ENCODE assay signal across 38 cellular contexts in the genomic region with DNA sequence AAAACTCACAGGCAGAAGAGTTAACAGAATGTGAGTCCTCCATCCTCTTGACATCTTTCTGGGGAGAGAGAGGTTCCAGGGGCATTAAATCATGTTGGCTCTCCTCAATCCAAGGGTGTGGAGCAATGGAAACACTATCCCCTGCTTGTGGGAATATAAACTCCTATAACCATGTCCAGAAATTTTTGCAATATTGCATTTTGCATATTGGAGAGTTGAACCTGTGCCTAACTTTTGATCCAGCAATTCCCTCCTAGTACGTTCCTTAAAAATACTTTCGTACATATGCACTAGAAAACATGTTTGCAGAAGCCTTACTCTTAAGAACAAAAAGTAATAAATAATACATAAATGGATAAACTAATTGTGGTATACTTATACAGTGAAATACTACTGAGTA. TPM values are rescaled to one million over a fixed set of nuclear protein-coding genes. Genes with fewer than 3 reads are reported as not detected.
DNase-seq lines count a peak whose midpoint lies in the region; ATAC-seq, FAIRE-seq and TF ChIP-seq lines count a peak whose summit lies in the region.
"Had no signal": no experiment of that assay in that cellular context is flagged by ENCODE, and none has a peak within 500 bp of the region (broad histone marks: within the 10 kb centered on the region; RNA-seq: fewer than 3 reads in every experiment).

No MANE protein-coding gene starts in this region.

- no peak for ATAC-seq in activated CD8-positive, alpha-beta memory T cell treated with anti-CD3 and anti-CD28 coated beads, Interleukin-2, amount 10 ng/mL, durations not matched to agents 7 days and 5 days
- no peak for ATAC-seq in HepG2
- no peak for ATAC-seq in right lobe of liver
- no peak for ATAC-seq in K562
- ATAC-seq: A549; CD8-positive, alpha-beta T cell had no signal

- no peak overlapping the region for H3K4me3 Mint-ChIP-seq in activated CD8-positive, alpha-beta memory T cell treated with anti-CD3 and anti-CD28 coated beads, Interleukin-2, amount 10 ng/mL, durations not matched to agents 7 days and 5 days
- H3K4me3 Mint-ChIP-seq: B cell; CD14-positive monocyte; CD4-positive, alpha-beta memory T cell; CD4-positive, alpha-beta T cell; CD8-positive, alpha-beta memory T cell; CD8-positive, alpha-beta T cell had no signal

- BruUV-seq in HepG2 (replicated peaks; lab: Mats Ljungman, UMichigan) (no TSS peak), K562 (replicated peaks; lab: Mats Ljungman, UMichigan) (no TSS peak)

- TF ChIP-seq EP300 in HepG2 (IDR thresholded peaks at IDR 0.05; ENCODE audit: low read depth in 2 of 2, low read length in 2 of 2) (no peak), HepG2 (CRISPR knock-in tag; IDR thresholded peaks at IDR 0.05; ENCODE audit: borderline replicate concordance) (no peak), K562 (IDR thresholded peaks at IDR 0.05; ENCODE audit: low read length) (no peak)

- 84% methylated on average over 2 of the region's 2 CpGs for WGBS in HepG2 (ENCODE audit: low lambda C conversion rate)
- 68% methylated on average over 2 of the region's 2 CpGs for WGBS in right lobe of liver (ENCODE audit: insufficient coverage, low coverage, low lambda C conversion rate, missing lambda C conversion rate)
- 90% methylated on average over 2 of the region's 2 CpGs for WGBS in K562 (ENCODE audit: insufficient coverage, low coverage, missing lambda C conversion rate)

- DNase-seq in activated CD8-positive, alpha-beta memory T cell treated with anti-CD3 and anti-CD28 coated beads, Interleukin-2, amount 10 ng/mL, durations not matched to agents 7 days and 5 days, result peak; percentile 14
- no peak for DNase-seq in activated CD8-positive, alpha-beta memory T cell treated with anti-CD3 and anti-CD28 coated beads, Interleukin-2, amount 50 U/mL, for 48 hours
- DNase-seq in HepG2 (ENCODE audit: low spot score) (no peak), right lobe of liver (no peak), K562 (ENCODE audit: extremely low read depth in 1 of 4, low spot score in 3 of 4) (no peak), fibroblast of gingiva (ENCODE audit: low read depth) (peak; percentile 40), dedifferentiated amniotic fluid mesenchymal stem cell (ENCODE audit: extremely low spot score) (no peak), H7 (no peak)
- DNase-seq: 8988T; ACHN; AML-193; BE2C; C1 segment of cervical spinal cord; Caco-2; Calu3; CD4-positive, alpha-beta memory T cell; CD4-positive, alpha-beta T cell; CD4-positive, CD25-positive, alpha-beta regulatory T cell; CD8-positive, alpha-beta memory T cell; CD8-positive, alpha-beta T cell; COR-L47; DMS 273 treated with DMSO at 0.1 percent for 48 hours; DMS153; DMS53; DMS79; DMS79 treated with DMSO at 0.1 percent for 48 hours; DND-41; EL had no signal

- H3K79me2 ChIP-seq in HepG2 (ENCODE audit: insufficient read depth, low read length) (no peaks in the 10 kb centered on the region), K562 (ENCODE audit: control insufficient read depth, insufficient read depth, low read length) (no peaks in the 10 kb centered on the region)

- H3K4me1 Mint-ChIP-seq in activated CD8-positive, alpha-beta memory T cell treated with anti-CD3 and anti-CD28 coated beads, Interleukin-2, amount 10 ng/mL, durations not matched to agents 7 days and 5 days, result peaks cover 25% of the 10 kb centered on the region
- H3K4me1 Mint-ChIP-seq: B cell; CD4-positive, alpha-beta memory T cell had no signal

- intact Hi-C loops in HepG2 (cut with micrococcal nuclease; ENCODE audit: unreplicated experiment) (loop anchor here (5.0 kb wide), 1 partner anchor 213 kb away; the partner anchor contains the start of gene MAN1A1), right lobe of liver (cut with DNase I) (no loop called here), K562 (cut with micrococcal nuclease) (loop anchor here (5.0 kb wide), 2 partner anchors 178 to 603 kb away; no protein-coding TSS in a partner anchor)

- TF ChIP-seq RAD21 in HepG2 (CRISPR knock-in tag; IDR thresholded peaks at IDR 0.05) (no peak), K562 (CRISPR knock-in tag; conservative IDR thresholded peaks at IDR 0.05 in 1 of 2, IDR thresholded peaks at IDR 0.05 in 1 of 2) (no peak)

- no peaks in the 10 kb centered on the region for H3K9me3 ChIP-seq in HepG2 (ENCODE audit: low read length)
- no peaks in the 10 kb centered on the region for H3K9me3 ChIP-seq in right lobe of liver
- H3K9me3 ChIP-seq in K562 (replicated peaks; ENCODE audit: control insufficient read depth, insufficient read depth, low read depth, low read length), result no peaks in the 10 kb centered on the region
- H3K9me3 ChIP-seq: A549; BE2C; BLaER1; BLaER1 treated with 17β-estradiol and CSF1 and Interleukin-3, amounts not matched to agents 10 nM and 100 nM; Caco-2 had no signal

- no peaks in the 10 kb centered on the region for H4K20me1 ChIP-seq in HepG2 (ENCODE audit: insufficient read depth, low read length)
- no peaks in the 10 kb centered on the region for H4K20me1 ChIP-seq in K562 (replicated peaks; ENCODE audit: control insufficient read depth, insufficient read depth, low read length)
- H4K20me1 ChIP-seq: BLaER1; BLaER1 treated with 17β-estradiol and CSF1 and Interleukin-3, amounts not matched to agents 10 nM and 100 nM had no signal

- CTCF ChIA-PET in activated CD8-positive, alpha-beta memory T cell treated with anti-CD3 and anti-CD28 coated beads, Interleukin-2, amount 10 ng/mL, durations not matched to agents 7 days and 5 days (lab: Charles Lee), result interaction anchor here (0.9 kb wide), 1 partner anchor 212 kb away, joined by 4 read pairs; no protein-coding TSS in a partner anchor
- CTCF ChIA-PET in HepG2 (lab: Yijun Ruan, JAX; ENCODE audit: low intra/inter-chr PET ratio, low total read pairs) (no interaction called here), K562 (lab: Yijun Ruan, JAX; ENCODE audit: low intra/inter-chr PET ratio) (no interaction called here)

- no peak for TF ChIP-seq CTCF in HepG2 (CRISPR knock-in tag; IDR thresholded peaks at IDR 0.05)
- TF ChIP-seq CTCF in right lobe of liver (IDR thresholded peaks at IDR 0.05), result no peak
- no peak for TF ChIP-seq CTCF in K562 (IDR thresholded peaks at IDR 0.05 in 2 of 3, conservative IDR thresholded peaks at IDR 0.05 in 1 of 3; ENCODE audit: insufficient read depth in 2 of 3, low read depth in 1 of 3, low read length in 3 of 3)

- no peak overlapping the region for H3K4me3 ChIP-seq in HepG2 (replicated peaks in 1 of 3; ENCODE audit: insufficient read depth in 1 of 3, low read depth in 2 of 3, low read length in 3 of 3)
- H3K4me3 ChIP-seq in right lobe of liver, result no peak overlapping the region
- no peak overlapping the region for H3K4me3 ChIP-seq in K562
- H3K4me3 ChIP-seq in H7 (ENCODE audit: insufficient read depth, low read depth, low read length), result no peak overlapping the region
- H3K4me3 ChIP-seq: A549; BLaER1; BLaER1 treated with 17β-estradiol and CSF1 and Interleukin-3, amounts not matched to agents 10 nM and 100 nM had no signal

- peaks cover 1% of the 10 kb centered on the region for H3K36me3 Mint-ChIP-seq in activated CD8-positive, alpha-beta memory T cell treated with anti-CD3 and anti-CD28 coated beads, Interleukin-2, amount 10 ng/mL, durations not matched to agents 7 days and 5 days
- H3K36me3 Mint-ChIP-seq: CD14-positive monocyte; CD4-positive, alpha-beta memory T cell; CD4-positive, CD25-positive, alpha-beta regulatory T cell; CD8-positive, alpha-beta memory T cell; CD8-positive, alpha-beta T cell had no signal

- no peak overlapping the region for H3K27ac Mint-ChIP-seq in activated CD8-positive, alpha-beta memory T cell treated with anti-CD3 and anti-CD28 coated beads, Interleukin-2, amount 10 ng/mL, durations not matched to agents 7 days and 5 days
- H3K27ac Mint-ChIP-seq: B cell; CD14-positive monocyte; CD4-positive, alpha-beta memory T cell; CD4-positive, alpha-beta T cell; CD4-positive, CD25-positive, alpha-beta regulatory T cell; CD8-positive, alpha-beta T cell had no signal

- H2AFZ ChIP-seq in HepG2 (ENCODE audit: low read length) (no peak overlapping the region), K562 (ENCODE audit: low read depth, low read length) (0 out of 2 replicates have a peak overlapping the region, but pooled peaks have one; percentile 10)

- H3K27me3 ChIP-seq in HepG2 (ENCODE audit: control insufficient read depth in 1 of 2, insufficient read depth in 2 of 2, low read length in 2 of 2) (no peaks in the 10 kb centered on the region), right lobe of liver (no peaks in the 10 kb centered on the region), K562 (ENCODE audit: control insufficient read depth in 2 of 2, insufficient read depth in 2 of 2, low read length in 2 of 2) (no peaks in the 10 kb centered on the region), H7 (ENCODE audit: control insufficient read depth, insufficient read depth, low read length) (no peaks in the 10 kb centered on the region)
- H3K27me3 ChIP-seq: BE2C; BLaER1; BLaER1 treated with 17β-estradiol and CSF1 and Interleukin-3, amounts not matched to agents 10 nM and 100 nM had no signal

- H3K4me1 ChIP-seq in HepG2 (ENCODE audit: insufficient read depth, low read length) (peaks cover 13% of the 10 kb centered on the region), right lobe of liver (peaks cover 0 to 3% (median 0%) of the 10 kb centered on the region in 4 donors), K562 (replicated peaks in 1 of 2; ENCODE audit: control insufficient read depth in 2 of 2, insufficient read depth in 2 of 2, low read length in 2 of 2) (peaks cover 25 to 46% of the 10 kb centered on the region in 2 experiments)

- H3K27me3 Mint-ChIP-seq in activated CD8-positive, alpha-beta memory T cell treated with anti-CD3 and anti-CD28 coated beads, Interleukin-2, amount 10 ng/mL, durations not matched to agents 7 days and 5 days, result peaks cover 2% of the 10 kb centered on the region
- H3K27me3 Mint-ChIP-seq: B cell; CD4-positive, alpha-beta memory T cell; CD4-positive, alpha-beta T cell; CD8-positive, alpha-beta memory T cell had no signal

- FAIRE-seq in HepG2 (lab: Jason Lieb, UNC) (no peak), K562 (lab: Jason Lieb, UNC) (no peak)
- FAIRE-seq: A204.1, A549, D721Med had no signal

- no peaks in the 10 kb centered on the region for H3K36me3 ChIP-seq in HepG2 (replicated peaks in 1 of 2; ENCODE audit: control insufficient read depth in 1 of 2, insufficient read depth in 2 of 2, low read length in 2 of 2)
- no peaks in the 10 kb centered on the region for H3K36me3 ChIP-seq in right lobe of liver
- no peaks in the 10 kb centered on the region for H3K36me3 ChIP-seq in K562 (ENCODE audit: control insufficient read depth, insufficient read depth, low read length)
- H3K36me3 ChIP-seq in H7 (replicated peaks; ENCODE audit: control insufficient read depth, insufficient read depth, low read length), result no peaks in the 10 kb centered on the region
- H3K36me3 ChIP-seq: BE2C; BLaER1; BLaER1 treated with 17β-estradiol and CSF1 and Interleukin-3, amounts not matched to agents 10 nM and 100 nM had no signal

- in situ Hi-C loops in HepG2 (cut with HindIII; ENCODE audit: extremely low pct_ligation_motif_present, low pct_unique_long_range_greater_than_20kb), result loop anchor here (25.0 kb wide), 2 partner anchors 603 to 853 kb away; no protein-coding TSS in a partner anchor
- in situ Hi-C loops in K562 (cut with MboI), result no loop called here

- H3K4me2 ChIP-seq in HepG2 (ENCODE audit: low read depth, low read length) (no peak overlapping the region), K562 (ENCODE audit: insufficient read depth, low read length) (no peak overlapping the region)
- H3K4me2 ChIP-seq: A549; BLaER1; BLaER1 treated with 17β-estradiol and CSF1 and Interleukin-3, amounts not matched to agents 10 nM and 100 nM had no signal

- POLR2A ChIA-PET in HepG2 (lab: Yijun Ruan, JAX) (no interaction called here), K562 (lab: Yijun Ruan, JAX) (no interaction called here)

- no peak overlapping the region for H3K27ac ChIP-seq in HepG2 (ENCODE audit: extremely low read length, insufficient read depth, low read length)
- H3K27ac ChIP-seq in right lobe of liver, result no peak overlapping the region
- no peak overlapping the region for H3K27ac ChIP-seq in K562 (ENCODE audit: extremely low read depth, low read depth, low read length)
- H3K27ac ChIP-seq: 22Rv1; A549; BLaER1; BLaER1 treated with 17β-estradiol and CSF1 and Interleukin-3, amounts not matched to agents 10 nM and 100 nM; C4-2B had no signal

- H3K9me1 ChIP-seq in K562 (ENCODE audit: control insufficient read depth, insufficient read depth, low read length), result no peaks in the 10 kb centered on the region

- no peaks in the 10 kb centered on the region for H3K9me3 Mint-ChIP-seq in activated CD8-positive, alpha-beta memory T cell treated with anti-CD3 and anti-CD28 coated beads, Interleukin-2, amount 10 ng/mL, durations not matched to agents 7 days and 5 days (ENCODE audit: low read depth)
- H3K9me3 Mint-ChIP-seq: CD14-positive monocyte; CD4-positive, alpha-beta memory T cell; CD4-positive, alpha-beta T cell; CD4-positive, CD25-positive, alpha-beta regulatory T cell; CD8-positive, alpha-beta memory T cell; CD8-positive, alpha-beta T cell had no signal

- H3K9ac ChIP-seq in HepG2 (ENCODE audit: insufficient read depth, low read depth, low read length) (no peak overlapping the region), K562 (ENCODE audit: insufficient read depth in 1 of 2, low read depth in 2 of 2, low read length in 2 of 2) (no peak overlapping the region)
- H3K9ac ChIP-seq: BLaER1; BLaER1 treated with 17β-estradiol and CSF1 and Interleukin-3, amounts not matched to agents 10 nM and 100 nM had no signal

- TF ChIP-seq POLR2A in HepG2 (IDR thresholded peaks at IDR 0.05; ENCODE audit: insufficient read depth in 1 of 2, low read depth in 2 of 2, low read length in 2 of 2) (no peak), right lobe of liver (IDR thresholded peaks at IDR 0.05) (no peak), K562 (conservative IDR thresholded peaks at IDR 0.05) (no peak)

RNA-seq across cellular contexts. Expression of gene FAM184A, which starts 56.3 kb away (rescaled TPM):
- 1 to 10 TPM; 3.7 to 6.0 TPM for total RNA-seq in activated CD8-positive, alpha-beta memory T cell treated with anti-CD3 and anti-CD28 coated beads, Interleukin-2, amount 10 ng/mL, durations not matched to agents 7 days and 5 days
- total RNA-seq in HepG2 (2016; rRNA removed; fragmentation: Illumina TruSeq; extraction: Trizol) (16.0 and 18.0 TPM in 2 replicates), right lobe of liver (1 to 10 TPM; 2.5 to 5.0 (median 3.2) TPM), K562 (2014; rRNA removed) (7.8 and 8.4 TPM in 2 replicates), K562 (2014; rRNA removed; fragmentation: Illumina TruSeq; extraction: Trizol) (16.8 and 18.7 TPM in 2 replicates), K562 (2015; rRNA removed; fragmentation: Illumina TruSeq; extraction: Trizol) (15.1 and 15.7 TPM in 2 replicates), K562 (2021) (9.5 and 13.6 TPM in 2 replicates)
- 4.4 and 5.4 TPM in 2 replicates for total RNA-seq in HepG2 (2016; cell fraction: cytosol; rRNA removed; fragmentation: Illumina TruSeq; extraction: Trizol; ENCODE audit: low read depth)
- 16.1 and 16.7 TPM in 2 replicates for total RNA-seq in HepG2 (2016; cell fraction: insoluble cytoplasmic fraction; rRNA removed; fragmentation: Illumina TruSeq; extraction: Trizol)
- 7.8 and 11.8 TPM in 2 replicates for total RNA-seq in HepG2 (2016; cell fraction: membrane; rRNA removed; fragmentation: Illumina TruSeq; extraction: Trizol)
- total RNA-seq in HepG2 (2016; cell fraction: nucleus; rRNA removed; fragmentation: Illumina TruSeq; extraction: Trizol), result 29.6 and 31.1 TPM in 2 replicates
- polyA plus RNA-seq in HepG2 (2011; rRNA removed) (6.5 and 7.0 TPM in 2 replicates), K562 (2011; rRNA removed) (10.7 and 13.1 TPM in 2 replicates), K562 (2014; fragmentation: Illumina TruSeq; extraction: Trizol) (11.2 and 15.1 TPM in 2 replicates), K562 (2014; fragmentation: Nextera tagmentation; extraction: Ambion mirVana) (1 to 10 TPM; 6.4 to 9.3 TPM), K562 (2014; rRNA removed) (9.9 and 10.1 TPM in 2 replicates)
- polyA plus RNA-seq in HepG2 (2011; cell fraction: cytosol; rRNA removed), result 2.1 and 3.1 TPM in 2 replicates
- polyA plus RNA-seq in HepG2 (2011; cell fraction: nucleus; rRNA removed), result 4.9 and 7.2 TPM in 2 replicates
- 6.3 and 6.4 TPM in 2 replicates for polyA plus RNA-seq in HepG2 (2012)
- polyA plus RNA-seq in HepG2 (2016; cell fraction: cytosol; fragmentation: Illumina TruSeq; extraction: Trizol; ENCODE audit: low read depth), result 2.1 and 2.3 TPM in 2 replicates
- 14.2 and 15.0 TPM in 2 replicates for polyA plus RNA-seq in HepG2 (2016; cell fraction: insoluble cytoplasmic fraction; fragmentation: Illumina TruSeq; extraction: Trizol; ENCODE audit: low read depth)
- polyA plus RNA-seq in HepG2 (2016; cell fraction: membrane; fragmentation: Illumina TruSeq; extraction: Trizol; ENCODE audit: low read depth), result 4.0 and 5.0 TPM in 2 replicates
- 23.3 and 27.1 TPM in 2 replicates for polyA plus RNA-seq in HepG2 (2016; cell fraction: nucleus; fragmentation: Illumina TruSeq; extraction: Trizol; ENCODE audit: insufficient read depth, low read depth)
- polyA minus RNA-seq in HepG2 (2011; rRNA and poly(A)+ RNA removed; ENCODE audit: low replicate concordance), result 1.5 TPM in 1 of 2 replicates, not detected in the other
- polyA minus RNA-seq in HepG2 (2011; cell fraction: cytosol; rRNA and poly(A)+ RNA removed), result 2.9 and 3.9 TPM in 2 replicates
- polyA minus RNA-seq in HepG2 (2011; cell fraction: nucleus; rRNA and poly(A)+ RNA removed), result 17.5 and 24.4 TPM in 2 replicates
- 4.1 and 23.9 TPM in 2 replicates for total RNA-seq in K562 (2011; cell fraction: chromatin; rRNA removed; ENCODE audit: low replicate concordance)
- 2.7 and 4.9 TPM in 2 replicates for total RNA-seq in K562 (2011; cell fraction: nucleolus; rRNA removed)
- 8.4 and 13.0 TPM in 2 replicates for total RNA-seq in K562 (2011; cell fraction: nucleoplasm; rRNA removed)
- 1.9 and 4.1 TPM in 2 replicates for polyA plus RNA-seq in K562 (2011; cell fraction: cytosol; rRNA removed)
- polyA plus RNA-seq in K562 (2011; cell fraction: nucleus; rRNA removed), result 13.8 and 14.7 TPM in 2 replicates
- 6.3 and 8.8 TPM in 2 replicates for polyA plus RNA-seq in K562 (2012)
- 10.7 and 12.1 TPM in 2 replicates for polyA minus RNA-seq in K562 (2011; rRNA and poly(A)+ RNA removed)
- 3.3 and 6.6 TPM in 2 replicates for polyA minus RNA-seq in K562 (2011; cell fraction: cytosol; rRNA and poly(A)+ RNA removed)
- polyA minus RNA-seq in K562 (2011; cell fraction: nucleus; rRNA and poly(A)+ RNA removed), result 13.3 and 16.1 TPM in 2 replicates
- total RNA-seq in H7 (2014; rRNA removed; shearing (Covaris generic)), result 6.8 and 13.2 TPM in 2 replicates
- polyA plus RNA-seq: BJ, CD14-positive monocyte had no signal

Comparison
In these comparisons a context has a peak if more than half of its experiments do, and no peak if none do; other contexts are left out.
1. DNase-seq: peak in activated CD8-positive, alpha-beta memory T cell treated with anti-CD3 and anti-CD28 coated beads, Interleukin-2, amount 10 ng/mL, durations not matched to agents 7 days and 5 days (single experiment) and fibroblast of gingiva (single experiment); none in activated CD8-positive, alpha-beta memory T cell treated with anti-CD3 and anti-CD28 coated beads, Interleukin-2, amount 50 U/mL, for 48 hours (single experiment), HepG2 (single experiment), right lobe of liver (0 of 3), K562 (0 of 4), dedifferentiated amniotic fluid mesenchymal stem cell (single experiment) and H7 (single experiment).
2. intact Hi-C loops: an anchor here in HepG2 (5.0 kb wide) and K562 (5.0 kb wide); none called in right lobe of liver.